In genomic region chr5:57037355-57037754, GRCh38 we compare ENCODE assay signal across 15 cellular contexts.
DNase-seq lines count a peak whose midpoint lies in the region; ATAC-seq, FAIRE-seq and TF ChIP-seq lines count a peak whose summit lies in the region.
"Had no signal": no experiment of that assay in that cellular context is flagged by ENCODE, and none has a peak within 500 bp of the region (broad histone marks: within the 10 kb centered on the region; RNA-seq: fewer than 3 reads in every experiment).

No MANE protein-coding gene starts in this region.

- no peak overlapping the region for H3K4me3 ChIP-seq in K562
- no peak overlapping the region for H3K4me3 ChIP-seq in mesendoderm (ENCODE audit: low read length)
- H3K4me3 ChIP-seq in suprapubic skin = no peak overlapping the region
- no peak overlapping the region for H3K4me3 ChIP-seq in colonic mucosa
- H3K4me3 ChIP-seq: heart right ventricle, SJSA1, spleen had no signal

- CTCF ChIA-PET in K562 (lab: Yijun Ruan, JAX; ENCODE audit: low intra/inter-chr PET ratio) = no interaction called here

- H3K23ac ChIP-seq in mesendoderm (ENCODE audit: low read length) = no peak overlapping the region

- no peak overlapping the region for H3K9ac ChIP-seq in K562 (ENCODE audit: insufficient read depth in 1 of 2, low read depth in 2 of 2, low read length in 2 of 2)
- no peak overlapping the region for H3K9ac ChIP-seq in mesendoderm (ENCODE audit: low read length)
- no peak overlapping the region for H3K9ac ChIP-seq in colonic mucosa (ENCODE audit: low read depth in 2 of 2, low read length in 2 of 2)

- H4K5ac ChIP-seq in mesendoderm (ENCODE audit: low read length) = no peak overlapping the region

- H2BK120ac ChIP-seq in mesendoderm (ENCODE audit: low read depth, low read length) = no peak overlapping the region

- H4K8ac ChIP-seq in mesendoderm (ENCODE audit: low read depth, low read length) = no peak overlapping the region

- no peak overlapping the region for H2BK15ac ChIP-seq in mesendoderm (replicated peaks; ENCODE audit: low read depth)

- no peaks in the 10 kb centered on the region for H3K9me1 ChIP-seq in K562 (ENCODE audit: control insufficient read depth, insufficient read depth, low read length)

- no peak overlapping the region for H3K4ac ChIP-seq in mesendoderm (ENCODE audit: low read depth, low read length)

- H3K9me3 ChIP-seq in K562 (replicated peaks; ENCODE audit: control insufficient read depth, insufficient read depth, low read depth, low read length) (no peaks in the 10 kb centered on the region), suprapubic skin (no peaks in the 10 kb centered on the region), colonic mucosa (no peaks in the 10 kb centered on the region)
- H3K9me3 ChIP-seq: heart right ventricle, SJSA1, spleen had no signal

- peak overlapping the region; percentile 15 for H3K56ac ChIP-seq in mesendoderm (ENCODE audit: low read length)

- H3K4me2 ChIP-seq in K562 (ENCODE audit: insufficient read depth, low read length) (no peak overlapping the region), mesendoderm (ENCODE audit: low read length) (no peak overlapping the region)

- no peaks in the 10 kb centered on the region for H3K79me1 ChIP-seq in mesendoderm (ENCODE audit: low read length)

- in situ Hi-C loops in G401 (cut with HindIII; ENCODE audit: low sequenced_read_pairs) = no loop called here
- in situ Hi-C loops in K562 (cut with MboI) = no loop called here

- peak; percentile 32 to 59 (median 35); a peak in 3 of 6 replicates for TF ChIP-seq CTCF in K562 (IDR thresholded peaks at IDR 0.05 in 2 of 3, conservative IDR thresholded peaks at IDR 0.05 in 1 of 3; ENCODE audit: insufficient read depth in 2 of 3, low read depth in 1 of 3, low read length in 3 of 3)
- TF ChIP-seq CTCF in suprapubic skin (IDR thresholded peaks at IDR 0.05) = no peak
- TF ChIP-seq CTCF in colonic mucosa (IDR thresholded peaks at IDR 0.05) = no peak

- H3K27ac ChIP-seq in K562 (ENCODE audit: extremely low read depth, low read depth, low read length) = no peak overlapping the region
- H3K27ac ChIP-seq in mesendoderm (ENCODE audit: low read depth, low read length) = no peak overlapping the region
- H3K27ac ChIP-seq in suprapubic skin = no peak overlapping the region
- H3K27ac ChIP-seq in colonic mucosa = no peak overlapping the region
- H3K27ac ChIP-seq: heart right ventricle, SJSA1, spleen had no signal

- no TSS peak for BruUV-seq in K562 (replicated peaks; lab: Mats Ljungman, UMichigan)

- peak; percentile 97 for ATAC-seq in K562
- no peak for ATAC-seq in stimulated activated effector memory CD8-positive, alpha-beta T cell treated with anti-CD3 and anti-CD28 coated beads, Interleukin-12 subunit alpha, Interleukin-12 subunit beta, amount 100 ng/mL, for 72 hours
- ATAC-seq: CD8-positive, alpha-beta T cell; heart right ventricle had no signal

- no peaks in the 10 kb centered on the region for H4K20me1 ChIP-seq in K562 (replicated peaks; ENCODE audit: control insufficient read depth, insufficient read depth, low read length)

- H3K36me3 ChIP-seq in K562 (ENCODE audit: control insufficient read depth, insufficient read depth, low read length) = no peaks in the 10 kb centered on the region
- H3K36me3 ChIP-seq in mesendoderm (ENCODE audit: control insufficient read depth, insufficient read depth, low read length) = no peaks in the 10 kb centered on the region
- H3K36me3 ChIP-seq in suprapubic skin = no peaks in the 10 kb centered on the region
- H3K36me3 ChIP-seq in colonic mucosa = no peaks in the 10 kb centered on the region
- H3K36me3 ChIP-seq: heart right ventricle, SJSA1, spleen had no signal

- H2AFZ ChIP-seq in K562 (ENCODE audit: low read depth, low read length) = peak overlapping the region; percentile 64

- FAIRE-seq in K562 (lab: Jason Lieb, UNC) = peak; percentile 64
- FAIRE-seq: endothelial cell of umbilical vein, GM18507 had no signal

- H3K4me3 Mint-ChIP-seq in stimulated activated effector memory CD8-positive, alpha-beta T cell treated with anti-CD3 and anti-CD28 coated beads, Interleukin-12 subunit alpha, Interleukin-12 subunit beta, amount 100 ng/mL, for 72 hours = no peak overlapping the region
- H3K4me3 Mint-ChIP-seq: CD8-positive, alpha-beta T cell had no signal

- H3K4me1 ChIP-seq in K562 (replicated peaks in 1 of 2; ENCODE audit: control insufficient read depth in 2 of 2, insufficient read depth in 2 of 2, low read length in 2 of 2) = peaks cover 0 to 3% of the 10 kb centered on the region in 2 experiments; a peak in 2 of 5 replicates
- no peaks in the 10 kb centered on the region for H3K4me1 ChIP-seq in mesendoderm (ENCODE audit: control insufficient read depth, low read depth, low read length)
- no peaks in the 10 kb centered on the region for H3K4me1 ChIP-seq in suprapubic skin
- no peaks in the 10 kb centered on the region for H3K4me1 ChIP-seq in colonic mucosa
- H3K4me1 ChIP-seq: heart right ventricle, SJSA1, spleen had no signal

- intact Hi-C loops in K562 (cut with micrococcal nuclease) = no loop called here
- intact Hi-C loops in colonic mucosa (cut with DNase I) = no loop called here

- no peaks in the 10 kb centered on the region for H3K4me1 Mint-ChIP-seq in stimulated activated effector memory CD8-positive, alpha-beta T cell treated with anti-CD3 and anti-CD28 coated beads, Interleukin-12 subunit alpha, Interleukin-12 subunit beta, amount 100 ng/mL, for 72 hours

- no peaks in the 10 kb centered on the region for H3K36me3 Mint-ChIP-seq in stimulated activated effector memory CD8-positive, alpha-beta T cell treated with anti-CD3 and anti-CD28 coated beads, Interleukin-12 subunit alpha, Interleukin-12 subunit beta, amount 100 ng/mL, for 72 hours
- H3K36me3 Mint-ChIP-seq: CD8-positive, alpha-beta T cell had no signal

- peak in 1 of 2 experiments; percentile 22; a peak in 2 of 4 replicates for TF ChIP-seq RAD21 in K562 (CRISPR knock-in tag; conservative IDR thresholded peaks at IDR 0.05 in 1 of 2, IDR thresholded peaks at IDR 0.05 in 1 of 2)

- 4% methylated on average over 6 of the region's 6 CpGs for WGBS in K562 (ENCODE audit: insufficient coverage, low coverage, missing lambda C conversion rate)
- no CpG with 5 or more reads among the region's 6 CpGs for WGBS in mesendoderm (ENCODE audit: extremely low coverage, insufficient coverage, low lambda C conversion rate)
- WGBS in suprapubic skin = 89% methylated on average over 6 of the region's 6 CpGs

- H3K27ac Mint-ChIP-seq in stimulated activated effector memory CD8-positive, alpha-beta T cell treated with anti-CD3 and anti-CD28 coated beads, Interleukin-12 subunit alpha, Interleukin-12 subunit beta, amount 100 ng/mL, for 72 hours = no peak overlapping the region
- H3K27ac Mint-ChIP-seq: CD8-positive, alpha-beta T cell had no signal

- H2AK5ac ChIP-seq in mesendoderm (ENCODE audit: low read length) = no peak overlapping the region

- H3K27me3 ChIP-seq in K562 (ENCODE audit: control insufficient read depth in 2 of 2, insufficient read depth in 2 of 2, low read length in 2 of 2) (peaks cover 0 to 7% of the 10 kb centered on the region in 2 experiments; a peak in 4 of 5 replicates), mesendoderm (ENCODE audit: insufficient read depth, low read length, poor library complexity) (no peaks in the 10 kb centered on the region), suprapubic skin (no peaks in the 10 kb centered on the region), colonic mucosa (no peaks in the 10 kb centered on the region)
- H3K27me3 ChIP-seq: SJSA1, spleen had no signal

- TF ChIP-seq EP300 in K562 (IDR thresholded peaks at IDR 0.05; ENCODE audit: low read length) (no peak), suprapubic skin (IDR thresholded peaks at IDR 0.05) (no peak)

- peak; percentile 2 for DNase-seq in G401 (ENCODE audit: low spot score)
- peak; percentile 11 for DNase-seq in MV-4-11 (lab: John Stamatoyannopoulos, UW)
- DNase-seq in K562 (ENCODE audit: extremely low read depth in 1 of 4, low spot score in 3 of 4) = peak; percentile 44 to 58 (median 55)
- DNase-seq in mesendoderm = peak; percentile 84
- DNase-seq in suprapubic skin (ENCODE audit: low spot score in 2 of 2) = no peak
- no peak for DNase-seq in GDM1 (lab: John Stamatoyannopoulos, UW)
- DNase-seq in colonic mucosa = no peak
- DNase-seq in stimulated activated effector memory CD8-positive, alpha-beta T cell treated with anti-CD3 and anti-CD28 coated beads, Interleukin-12 subunit alpha, Interleukin-12 subunit beta, amount 100 ng/mL, for 72 hours (ENCODE audit: low spot score in 2 of 2) = no peak
- DNase-seq: CD8-positive, alpha-beta T cell; heart right ventricle; NCI-H510A treated with DMSO at 0.1 percent for 48 hours; spleen had no signal

- POLR2A ChIA-PET in K562 (lab: Yijun Ruan, JAX) = interaction anchor here (0.5 to 1.2 kb wide), 3 partner anchors 45 to 199 kb away, joined by 3 to 4 read pairs (median 3); no protein-coding TSS in a partner anchor

- no peak overlapping the region for H3K18ac ChIP-seq in mesendoderm (ENCODE audit: low read length)

- no peaks in the 10 kb centered on the region for H3K9me3 Mint-ChIP-seq in stimulated activated effector memory CD8-positive, alpha-beta T cell treated with anti-CD3 and anti-CD28 coated beads, Interleukin-12 subunit alpha, Interleukin-12 subunit beta, amount 100 ng/mL, for 72 hours
- H3K9me3 Mint-ChIP-seq: CD8-positive, alpha-beta T cell had no signal

- H3K79me2 ChIP-seq in K562 (ENCODE audit: control insufficient read depth, insufficient read depth, low read length) (no peaks in the 10 kb centered on the region), mesendoderm (ENCODE audit: control insufficient read depth, insufficient read depth, low read length) (no peaks in the 10 kb centered on the region)

- no peak for TF ChIP-seq POLR2A in K562 (conservative IDR thresholded peaks at IDR 0.05)
- TF ChIP-seq POLR2A in suprapubic skin (IDR thresholded peaks at IDR 0.05) = no peak

- H2BK5ac ChIP-seq in mesendoderm (ENCODE audit: low read length) = no peak overlapping the region

TF ChIP-seq in K562, 482 proteins besides CTCF, POLR2A, EP300 and RAD21 (continues in another document):
- TF ChIP-seq XRCC5 (IDR thresholded peaks at IDR 0.05; ENCODE audit: low read depth, low read length) = no peak
- TF ChIP-seq ATF7 (IDR thresholded peaks at IDR 0.05) = no peak
- no peak for TF ChIP-seq DNMT1 (IDR thresholded peaks at IDR 0.05)
- peak; percentile 97 for TF ChIP-seq FOXJ3 (CRISPR knock-in tag; IDR thresholded peaks at IDR 0.05)

Comparison
In these comparisons a context has a peak if more than half of its experiments do, and no peak if none do; other contexts are left out.
1. DNase-seq: peak in G401 (single experiment), MV-4-11 (single experiment), K562 (4 of 4) and mesendoderm (single experiment); none in suprapubic skin (0 of 2), GDM1 (single experiment), colonic mucosa (single experiment) and stimulated activated effector memory CD8-positive, alpha-beta T cell treated with anti-CD3 and anti-CD28 coated beads, Interleukin-12 subunit alpha, Interleukin-12 subunit beta, amount 100 ng/mL, for 72 hours (0 of 2).
2. CTCF ChIP-seq: peak in K562 (3 of 3); none in suprapubic skin (0 of 2) and colonic mucosa (single experiment).